Comparison of ENCODE assay signal across 8 cellular contexts in genomic region chr19:5719961-5720790, GRCh38.
DNase-seq lines count a peak whose midpoint lies in the region; ATAC-seq and FAIRE-seq lines count a peak whose summit lies in the region.

TSS of gene CATSPERD (plus strand) at chr19:5720637. CDS start at chr19:5720738, 101 bp downstream.
TSS of gene LONP1 (minus strand) at chr19:5720146. CDS start at chr19:5720132, 14 bp downstream.

- H3K9ac ChIP-seq in BLaER1 = peak within 1 kb of the TSS; percentile 96

- no peaks in the 10 kb centered on the region for H3K9me3 ChIP-seq in BLaER1

- peak; percentile 77 for ATAC-seq in HG03442 (IDR thresholded peaks at IDR 0.05; ENCODE audit: unreplicated experiment)

- H3K36me3 ChIP-seq in BLaER1 = peaks cover 25% of the 10 kb centered on the region

- H4K20me1 ChIP-seq in BLaER1 = peaks cover 45% of the 10 kb centered on the region

- DNase-seq in GM19238 (ENCODE audit: insufficient read length, low spot score) (peak; percentile 98), NCI-H510A treated with DMSO at 0.1 percent for 48 hours (lab: John Stamatoyannopoulos, UW) (peak; percentile 99), kidney tubule cell (ENCODE audit: low spot score) (peak; percentile 99)
- peak; percentile 97 to 99 for DNase-seq in activated CD4-positive, alpha-beta T cell treated with anti-CD3 and anti-CD28 coated beads for 4 hours
- DNase-seq in stimulated activated CD4-positive, alpha-beta T cell treated with anti-CD3 and anti-CD28 coated beads, Interleukin-1b, Interleukin-23, amount 100 ng/mL, for 24 hours (ENCODE audit: low read depth in 4 of 4, low spot score in 1 of 4) = peak; percentile 93 to 98 (median 95)

- H3K27ac ChIP-seq in BLaER1 = peak within 1 kb of the TSS; percentile 98

- H3K4me3 ChIP-seq in BLaER1 = peak within 1 kb of the TSS; percentile 98

- peak within 1 kb of the TSS; percentile 82 for H3K4me2 ChIP-seq in BLaER1

- no peaks in the 10 kb centered on the region for H3K27me3 ChIP-seq in BLaER1

- FAIRE-seq in colon (lab: Jason Lieb, UNC) = peak; percentile 36

- peaks cover 31% of the 10 kb centered on the region for H3K4me1 ChIP-seq in BLaER1

Comparison
In these comparisons a context has a peak if more than half of its experiments do, and no peak if none do; other contexts are left out.
1. Peak in every context shown above with its lines: DNase-seq, ATAC-seq, H3K4me3 ChIP-seq and H3K27ac ChIP-seq.